ENCODE assay signal across 16 cellular contexts in the genomic region with DNA sequence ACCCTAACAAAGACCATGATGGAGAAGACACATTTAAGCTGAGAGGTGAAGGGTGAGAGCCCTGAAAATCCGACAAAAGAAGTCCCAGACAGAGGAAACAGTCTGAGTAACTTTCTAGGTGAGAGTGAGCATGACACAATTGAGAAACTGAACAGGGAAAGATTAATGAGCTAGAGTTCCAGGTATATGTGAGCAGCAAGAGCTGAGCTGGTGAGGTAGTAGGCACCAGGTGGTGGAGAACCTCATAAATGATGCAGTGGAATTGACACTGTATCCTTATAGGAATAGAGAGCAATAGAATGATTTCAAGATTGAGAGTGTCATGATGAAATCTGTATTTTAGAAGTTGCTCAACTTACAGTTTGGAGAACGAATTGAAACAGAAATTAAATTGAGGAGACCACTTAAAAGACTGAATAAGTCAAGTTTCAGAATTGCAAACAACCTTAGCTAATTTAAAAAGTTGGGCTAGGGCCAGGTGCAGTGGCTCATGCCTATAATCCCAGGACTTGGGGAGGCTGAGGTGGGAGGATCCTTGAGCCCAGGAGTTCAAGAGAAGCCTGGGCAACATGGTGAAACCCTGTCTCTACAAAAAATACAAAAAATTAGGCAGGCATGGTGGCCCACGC.
"Had no signal": no experiment of that assay in that cellular context is flagged by ENCODE, and none has a peak within 500 bp of the region (broad histone marks: within the 10 kb centered on the region; RNA-seq: fewer than 3 reads in every experiment).

No MANE protein-coding gene starts in this region.

- H3K4me1 ChIP-seq: adrenal gland, lower lobe of right lung, right lobe of liver had no signal

- H3K9me3 ChIP-seq: adrenal gland, lower lobe of right lung, right lobe of liver had no signal

- H3K27me3 Mint-ChIP-seq: T-cell had no signal

- DNase-seq: activated CD4-positive, alpha-beta memory T cell treated with anti-CD3 and anti-CD28 coated beads, Interleukin-2, amount 10 ng/mL, durations not matched to agents 7 days and 5 days; activated CD4-positive, CD25-positive, alpha-beta regulatory T cell treated with anti-CD3 and anti-CD28 coated beads, Interleukin-2, amount 50 U/mL, for 72 hours; activated CD8-positive, alpha-beta memory T cell treated with anti-CD3 and anti-CD28 coated beads, Interleukin-2, amount 50 U/mL, for 4 hours; activated naive CD4-positive, alpha-beta T cell treated with anti-CD3 and anti-CD28 coated beads for 36 hours; adrenal gland; dorsolateral prefrontal cortex; endodermal cell; erythroblast; left colon; lower lobe of right lung; midbrain; right lobe of liver; T-cell; T1000 had no signal

- H3K27me3 ChIP-seq: adrenal gland, cardiac muscle cell, dorsolateral prefrontal cortex, right lobe of liver had no signal

- H3K9me3 Mint-ChIP-seq: activated CD4-positive, alpha-beta memory T cell treated with anti-CD3 and anti-CD28 coated beads, Interleukin-2, amount 10 ng/mL, durations not matched to agents 7 days and 5 days; activated naive CD4-positive, alpha-beta T cell treated with anti-CD3 and anti-CD28 coated beads for 36 hours; endodermal cell; T-cell had no signal

- H3K36me3 Mint-ChIP-seq: T-cell had no signal

- H3K27ac ChIP-seq: adrenal gland, cardiac muscle cell, dorsolateral prefrontal cortex, lower lobe of right lung, right lobe of liver had no signal

- ATAC-seq: left colon, lower lobe of right lung, right lobe of liver, T-cell had no signal

- H3K4me1 Mint-ChIP-seq: activated CD4-positive, alpha-beta memory T cell treated with anti-CD3 and anti-CD28 coated beads, Interleukin-2, amount 10 ng/mL, durations not matched to agents 7 days and 5 days had no signal

- H3K4me3 ChIP-seq: adrenal gland, cardiac muscle cell, dorsolateral prefrontal cortex, lower lobe of right lung, right lobe of liver, smooth muscle cell had no signal

- H3K27ac Mint-ChIP-seq: activated CD4-positive, alpha-beta memory T cell treated with anti-CD3 and anti-CD28 coated beads, Interleukin-2, amount 10 ng/mL, durations not matched to agents 7 days and 5 days; activated naive CD4-positive, alpha-beta T cell treated with anti-CD3 and anti-CD28 coated beads for 36 hours; endodermal cell; T-cell had no signal

- H3K36me3 ChIP-seq: adrenal gland, cardiac muscle cell, lower lobe of right lung, right lobe of liver had no signal

- H3K4me2 ChIP-seq: smooth muscle cell had no signal

- H3K4me3 Mint-ChIP-seq: activated CD4-positive, alpha-beta memory T cell treated with anti-CD3 and anti-CD28 coated beads, Interleukin-2, amount 10 ng/mL, durations not matched to agents 7 days and 5 days; activated naive CD4-positive, alpha-beta T cell treated with anti-CD3 and anti-CD28 coated beads for 36 hours; endodermal cell; T-cell had no signal
